ENCODE assay signal across 27 cellular contexts in genomic region chr5:158943569-158943968, GRCh38.
A peak's percentile ranks its signal among the peaks of the same experiment; 100 is the strongest.
DNase-seq lines count a peak whose midpoint lies in the region; ATAC-seq, FAIRE-seq and TF ChIP-seq lines count a peak whose summit lies in the region.
"Had no signal": no experiment of that assay in that cellular context is flagged by ENCODE, and none has a peak within 500 bp of the region (broad histone marks: within the 10 kb centered on the region; RNA-seq: fewer than 3 reads in every experiment).

No MANE protein-coding gene starts in this region.

- TF ChIP-seq CTCF in GM23338 (conservative IDR thresholded peaks at IDR 0.05; ENCODE audit: low read depth in 2 of 2) (peak; percentile 40 to 70), astrocyte (IDR thresholded peaks at IDR 0.05; ENCODE audit: insufficient read depth, low read depth, low read length) (no peak)

- H3K27ac ChIP-seq in ACC112 (ENCODE audit: low read depth, low read length): peak overlapping the region; percentile 88
- no peak overlapping the region for H3K27ac ChIP-seq in GM23338 (ENCODE audit: low read depth)
- H3K27ac ChIP-seq in astrocyte (ENCODE audit: low read depth, low read length): peak overlapping the region; percentile 49
- peak overlapping the region; percentile 8 for H3K27ac ChIP-seq in mesodermal cell (ENCODE audit: low read depth, low read length, severe bottlenecking)
- H3K27ac ChIP-seq: PC-9, SJCRH30, thoracic aorta, VCaP had no signal

- no peaks in the 10 kb centered on the region for H3K27me3 ChIP-seq in ACC112 (ENCODE audit: insufficient read depth, low read length)
- H3K27me3 ChIP-seq in GM23338 (ENCODE audit: insufficient read depth): 0 out of 2 replicates have a peak, but pooled peaks cover 6% of the 10 kb centered on the region
- H3K27me3 ChIP-seq in astrocyte (ENCODE audit: insufficient read depth, low read length): no peaks in the 10 kb centered on the region
- H3K27me3 ChIP-seq: SJCRH30 had no signal

- H2AFZ ChIP-seq in ACC112 (ENCODE audit: low read length, unreplicated experiment) (no peak overlapping the region), GM23338 (no peak overlapping the region), astrocyte (ENCODE audit: low read depth, low read length) (no peak overlapping the region)
- H2AFZ ChIP-seq: PC-9 had no signal

- H3K9ac ChIP-seq in astrocyte (ENCODE audit: low read length): peak overlapping the region; percentile 16

- H3K36me3 Mint-ChIP-seq in GM23338 (ENCODE audit: low read depth) (no peaks in the 10 kb centered on the region; the same call in 2 of the 3 replicates), astrocyte (ENCODE audit: low read depth, unreplicated experiment) (no peaks in the 10 kb centered on the region)
- H3K36me3 Mint-ChIP-seq: activated naive CD8-positive, alpha-beta T cell treated with anti-CD3 and anti-CD28 coated beads, Interleukin-2, amount 10 ng/mL, durations not matched to agents 7 days and 5 days had no signal

- H3K9me3 Mint-ChIP-seq in GM23338: peaks cover 11% of the 10 kb centered on the region; the same call in 2 of the 3 replicates
- H3K9me3 Mint-ChIP-seq in astrocyte (ENCODE audit: unreplicated experiment): no peaks in the 10 kb centered on the region
- H3K9me3 Mint-ChIP-seq: activated naive CD8-positive, alpha-beta T cell treated with anti-CD3 and anti-CD28 coated beads, Interleukin-2, amount 10 ng/mL, durations not matched to agents 7 days and 5 days; activated T-helper 2 cell treated with anti-CD3 and anti-CD28 coated beads, Interferon-gamma antibody, Interleukin-2, Interleukin-4, amounts not matched to agents 10 μg/mL and 5 μg/mL and 100 μg/mL, durations not matched to agents 14 hours and 24 hours and 36 hours had no signal

- H3K9me2 ChIP-seq in GM23338 (ENCODE audit: insufficient read depth): no peaks in the 10 kb centered on the region

- ATAC-seq in GM23338 (no peak), HG03442 (IDR thresholded peaks at IDR 0.05; ENCODE audit: unreplicated experiment) (no peak)
- ATAC-seq: HepG2, T-helper 17 cell had no signal

- H4K20me1 ChIP-seq in GM23338 (replicated peaks; ENCODE audit: insufficient read depth) (no peaks in the 10 kb centered on the region; the same call in 1 of the 2 replicates), astrocyte (ENCODE audit: insufficient read depth, low read length) (no peaks in the 10 kb centered on the region)

- H3K4me3 Mint-ChIP-seq in GM23338 (no peak overlapping the region), astrocyte (ENCODE audit: unreplicated experiment) (no peak overlapping the region)
- H3K4me3 Mint-ChIP-seq: activated naive CD8-positive, alpha-beta T cell treated with anti-CD3 and anti-CD28 coated beads, Interleukin-2, amount 10 ng/mL, durations not matched to agents 7 days and 5 days; HFFc6; T-helper 17 cell had no signal

- H3K4me2 ChIP-seq in GM23338: no peak overlapping the region
- H3K4me2 ChIP-seq in astrocyte (ENCODE audit: low read length): peak overlapping the region; percentile 61
- H3K4me2 ChIP-seq: PC-9 had no signal

- H3K36me3 ChIP-seq in ACC112 (ENCODE audit: insufficient read depth, low read length): peaks cover 18% of the 10 kb centered on the region
- no peaks in the 10 kb centered on the region for H3K36me3 ChIP-seq in GM23338 (ENCODE audit: insufficient read depth)
- no peaks in the 10 kb centered on the region for H3K36me3 ChIP-seq in astrocyte (ENCODE audit: insufficient read depth, low read length)
- H3K36me3 ChIP-seq in mesodermal cell (ENCODE audit: control insufficient read depth, insufficient read depth, low read length): no peaks in the 10 kb centered on the region
- H3K36me3 ChIP-seq: SJCRH30, thoracic aorta had no signal

- H3K9me3 ChIP-seq in astrocyte (ENCODE audit: insufficient read depth, low read depth, low read length) (no peaks in the 10 kb centered on the region), mesodermal cell (ENCODE audit: control insufficient read depth, low read length) (no peaks in the 10 kb centered on the region)
- H3K9me3 ChIP-seq: SJCRH30, thoracic aorta had no signal

- WGBS in mesodermal cell (ENCODE audit: insufficient coverage in 2 of 2), 2 experiments: 71% methylated on average over 1 of the region's 2 CpGs; no CpG with 5 or more reads in 1 of the 2 experiments

- H3K4me3 ChIP-seq in ACC112 (ENCODE audit: low read depth, low read length): peak overlapping the region; percentile 16; the same call in 1 of the 2 replicates
- H3K4me3 ChIP-seq in GM23338: no peak overlapping the region
- H3K4me3 ChIP-seq in astrocyte (ENCODE audit: insufficient read depth, low read depth, low read length): no peak overlapping the region
- H3K4me3 ChIP-seq in mesodermal cell (ENCODE audit: extremely low read depth, insufficient read depth, low read length, poor library complexity, severe bottlenecking): no peak overlapping the region
- H3K4me3 ChIP-seq: PC-9, SJCRH30, thoracic aorta had no signal

- peaks cover 7% of the 10 kb centered on the region for H3K4me1 Mint-ChIP-seq in GM23338
- peaks cover 23% of the 10 kb centered on the region for H3K4me1 Mint-ChIP-seq in astrocyte (ENCODE audit: low read depth, unreplicated experiment)
- H3K4me1 Mint-ChIP-seq: activated naive CD8-positive, alpha-beta T cell treated with anti-CD3 and anti-CD28 coated beads, Interleukin-2, amount 10 ng/mL, durations not matched to agents 7 days and 5 days; T-helper 17 cell had no signal

- peaks cover 32% of the 10 kb centered on the region for H3K4me1 ChIP-seq in ACC112 (ENCODE audit: control insufficient read depth, insufficient read depth, low read length, unreplicated experiment)
- H3K4me1 ChIP-seq in GM23338 (ENCODE audit: insufficient read depth): no peaks in the 10 kb centered on the region
- H3K4me1 ChIP-seq in astrocyte (ENCODE audit: insufficient read depth, low read length): peaks cover 11% of the 10 kb centered on the region
- peaks cover 21% of the 10 kb centered on the region for H3K4me1 ChIP-seq in mesodermal cell (ENCODE audit: control insufficient read depth, insufficient read depth, low read length, poor library complexity, severe bottlenecking)

- FAIRE-seq in astrocyte (lab: Jason Lieb, UNC): no peak
- FAIRE-seq: frontal cortex, HepG2, islet of Langerhans had no signal

- H3K79me2 ChIP-seq in ACC112 (ENCODE audit: control insufficient read depth, insufficient read depth, low read length, unreplicated experiment) (peaks cover 20% of the 10 kb centered on the region), GM23338 (replicated peaks; ENCODE audit: insufficient read depth) (no peaks in the 10 kb centered on the region), astrocyte (ENCODE audit: insufficient read depth, low read length) (no peaks in the 10 kb centered on the region)

- DNase-seq in GM23338 (ENCODE audit: low spot score) (no peak), astrocyte (ENCODE audit: low read depth) (no peak), NCI-H345 treated with DMSO at 0.1 percent for 48 hours (lab: John Stamatoyannopoulos, UW; ENCODE audit: unreplicated experiment) (no peak), dedifferentiated amniotic fluid mesenchymal stem cell (ENCODE audit: extremely low spot score) (no peak), NCI-H82 treated with DMSO at 0.1 percent for 48 hours (lab: John Stamatoyannopoulos, UW; ENCODE audit: unreplicated experiment) (no peak)
- DNase-seq: activated CD8-positive, alpha-beta memory T cell treated with anti-CD3 and anti-CD28 coated beads, Interleukin-2, amount 50 U/mL, for 4 hours; activated naive CD8-positive, alpha-beta T cell treated with anti-CD3 and anti-CD28 coated beads, Interleukin-2, amount 10 ng/mL, durations not matched to agents 7 days and 5 days; DMS79 treated with DMSO at 0.1 percent for 48 hours; hypothalamus; NCI-H1417 treated with DMSO at 0.1 percent for 48 hours; NCI-H526; occipital lobe; PC-9; retina; SJCRH30; stimulated activated CD4-positive, alpha-beta T cell treated with anti-CD3 and anti-CD28 coated beads, Interleukin-15, amount 100 ng/mL, for 24 hours; T-helper 17 cell had no signal

- peaks cover 2% of the 10 kb centered on the region for H3K27me3 Mint-ChIP-seq in GM23338 (ENCODE audit: insufficient read depth, low read depth, poor library complexity)
- H3K27me3 Mint-ChIP-seq in astrocyte (ENCODE audit: low read depth, unreplicated experiment): no peaks in the 10 kb centered on the region
- H3K27me3 Mint-ChIP-seq: activated naive CD8-positive, alpha-beta T cell treated with anti-CD3 and anti-CD28 coated beads, Interleukin-2, amount 10 ng/mL, durations not matched to agents 7 days and 5 days had no signal

- no peak overlapping the region for H3K27ac Mint-ChIP-seq in GM23338
- no peak overlapping the region for H3K27ac Mint-ChIP-seq in astrocyte (ENCODE audit: unreplicated experiment)
- H3K27ac Mint-ChIP-seq: activated naive CD8-positive, alpha-beta T cell treated with anti-CD3 and anti-CD28 coated beads, Interleukin-2, amount 10 ng/mL, durations not matched to agents 7 days and 5 days; activated T-helper 2 cell treated with anti-CD3 and anti-CD28 coated beads, Interferon-gamma antibody, Interleukin-2, Interleukin-4, amounts not matched to agents 10 μg/mL and 5 μg/mL and 100 μg/mL, durations not matched to agents 14 hours and 24 hours and 36 hours; HFFc6; T-helper 17 cell had no signal

- no peaks in the 10 kb centered on the region for H3F3A ChIP-seq in GM23338 (replicated peaks; ENCODE audit: low read depth)

TF ChIP-seq in GM23338, 12 proteins besides CTCF, POLR2A, EP300 and RAD21 (continues in another document):
- no peak for TF ChIP-seq JUNB (IDR thresholded peaks at IDR 0.05; ENCODE audit: unreplicated experiment)
- TF ChIP-seq CREB1 (CRISPR knock-in tag; IDR thresholded peaks at IDR 0.05; ENCODE audit: low read depth): no peak
- no peak for TF ChIP-seq STAT1 (IDR thresholded peaks at IDR 0.05; ENCODE audit: unreplicated experiment)
- TF ChIP-seq EZH2 (IDR thresholded peaks at IDR 0.05; ENCODE audit: low read depth, unreplicated experiment): no peak
- TF ChIP-seq ZNF331 (CRISPR knock-in tag; IDR thresholded peaks at IDR 0.05; ENCODE audit: low read depth): no peak
